Comparison of ENCODE assay signal across 24 cellular contexts in the genomic region with DNA sequence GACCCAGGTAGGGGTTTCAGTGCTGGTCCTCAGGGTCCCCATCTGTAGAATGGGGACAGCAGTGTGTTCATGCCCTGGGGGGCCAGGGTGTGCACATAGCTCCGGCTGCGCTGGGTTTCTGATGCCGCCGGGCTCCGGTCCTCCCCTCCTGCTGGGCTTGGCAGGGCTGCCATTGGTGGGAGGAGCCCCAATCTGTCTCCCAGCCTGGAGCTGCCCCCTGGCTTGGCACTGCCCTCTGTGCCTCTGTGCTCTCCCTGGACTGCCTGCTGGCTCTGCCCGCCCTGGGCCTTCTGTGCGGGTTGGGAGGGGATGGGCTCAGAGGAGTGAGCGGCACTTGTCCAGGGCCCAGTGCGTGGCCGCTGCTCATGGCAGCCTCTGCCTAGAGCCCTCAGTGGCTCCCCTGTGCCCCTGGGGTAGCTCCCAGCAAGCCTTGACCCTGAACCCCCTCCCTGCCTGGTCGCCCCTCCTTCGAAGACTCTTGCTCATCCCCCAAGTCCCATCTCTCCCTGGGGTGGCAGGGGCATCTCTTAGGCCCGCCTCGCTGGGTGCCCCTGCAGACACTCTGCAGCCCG. TPM values are rescaled to one million over a fixed set of nuclear protein-coding genes. Genes with fewer than 3 reads are reported as not detected.
DNase-seq lines count a peak whose midpoint lies in the region; ATAC-seq, FAIRE-seq and TF ChIP-seq lines count a peak whose summit lies in the region.
"Had no signal": no experiment of that assay in that cellular context is flagged by ENCODE, and none has a peak within 500 bp of the region (broad histone marks: within the 10 kb centered on the region; RNA-seq: fewer than 3 reads in every experiment).

No MANE protein-coding gene starts in this region.

- H2AFZ ChIP-seq in K562 (ENCODE audit: low read depth, low read length), result no peak overlapping the region
- H2AFZ ChIP-seq: hepatocyte had no signal

- H3K4me3 ChIP-seq in MG63, result no peak overlapping the region
- no peak overlapping the region for H3K4me3 ChIP-seq in K562
- H3K4me3 ChIP-seq in neutrophil (ENCODE audit: low read depth in 1 of 2, low read length in 1 of 2), result no peak overlapping the region
- no peak overlapping the region for H3K4me3 ChIP-seq in tibial artery
- H3K4me3 ChIP-seq: hepatocyte, SJSA1 had no signal

- H3K27me3 ChIP-seq in MG63, result no peaks in the 10 kb centered on the region
- H3K27me3 ChIP-seq in K562 (ENCODE audit: control insufficient read depth in 2 of 2, insufficient read depth in 2 of 2, low read length in 2 of 2), result no peaks in the 10 kb centered on the region
- H3K27me3 ChIP-seq in neutrophil, result no peaks in the 10 kb centered on the region
- H3K27me3 ChIP-seq in tibial artery, result no peaks in the 10 kb centered on the region
- H3K27me3 ChIP-seq: hepatocyte, SJSA1 had no signal

- intact Hi-C loops in K562 (cut with micrococcal nuclease), result no loop called here
- intact Hi-C loops in tibial artery (cut with DNase I; ENCODE audit: low total_unique reads), result no loop called here

- TF ChIP-seq RAD21 in K562 (CRISPR knock-in tag; conservative IDR thresholded peaks at IDR 0.05 in 1 of 2, IDR thresholded peaks at IDR 0.05 in 1 of 2), result no peak

- CTCF ChIA-PET in K562 (lab: Yijun Ruan, JAX; ENCODE audit: low intra/inter-chr PET ratio), result no interaction called here

- ATAC-seq in K562 (no peak), GM18502 (IDR thresholded peaks at IDR 0.05; ENCODE audit: poor library complexity, unreplicated experiment) (no peak), GM19467 (IDR thresholded peaks at IDR 0.05; ENCODE audit: unreplicated experiment) (no peak)
- ATAC-seq: activated CD8-positive, alpha-beta T cell treated with anti-CD3 and anti-CD28 coated beads for 36 hours; natural killer cell treated with Interleukin-12 subunit alpha and Interleukin-12 subunit beta and Interleukin-15 and Interleukin-18, amount 100 ng/mL, for 72 hours had no signal

- WGBS in K562 (ENCODE audit: insufficient coverage, low coverage, missing lambda C conversion rate), result 88% methylated on average over 12 of the region's 15 CpGs

- H3K27ac ChIP-seq in K562 (ENCODE audit: extremely low read depth, low read depth, low read length) (no peak overlapping the region), neutrophil (peak overlapping the region; percentile 18), tibial artery (peak overlapping the region; percentile 67 to 69)
- H3K27ac ChIP-seq: hepatocyte, SJSA1 had no signal

- H3K9ac ChIP-seq in K562 (ENCODE audit: insufficient read depth in 1 of 2, low read depth in 2 of 2, low read length in 2 of 2), result no peak overlapping the region; a peak in 1 of 4 replicates

- peaks cover 8 to 98% of the 10 kb centered on the region in 2 experiments for H3K4me1 ChIP-seq in K562 (replicated peaks in 1 of 2; ENCODE audit: control insufficient read depth in 2 of 2, insufficient read depth in 2 of 2, low read length in 2 of 2)
- peaks cover 70 to 94% of the 10 kb centered on the region in 2 experiments for H3K4me1 ChIP-seq in neutrophil (ENCODE audit: control insufficient read depth in 1 of 2, insufficient read depth in 1 of 2, low read depth in 1 of 2, low read length in 1 of 2)
- peaks cover 9 to 99% (median 68%) of the 10 kb centered on the region in 4 donors for H3K4me1 ChIP-seq in tibial artery

- in situ Hi-C loops in K562 (cut with MboI), result no loop called here

- peaks cover 8% of the 10 kb centered on the region; the same call in 1 of the 3 replicates for H3K79me2 ChIP-seq in K562 (ENCODE audit: control insufficient read depth, insufficient read depth, low read length)

- no peaks in the 10 kb centered on the region for H3K9me1 ChIP-seq in K562 (ENCODE audit: control insufficient read depth, insufficient read depth, low read length)

- DNase-seq in MG63, result peak; percentile 48
- no peak for DNase-seq in K562 (ENCODE audit: extremely low read depth in 1 of 4, low spot score in 3 of 4)
- DNase-seq in tibial artery, result no peak
- DNase-seq in foreskin melanocyte, result no peak
- DNase-seq: activated CD4-positive, alpha-beta T cell treated with anti-CD3 and anti-CD28 coated beads for 1 hour; activated CD8-positive, alpha-beta T cell treated with anti-CD3 and anti-CD28 coated beads for 36 hours; activated naive CD8-positive, alpha-beta T cell treated with anti-CD3 and anti-CD28 coated beads for 36 hours; CD4-positive, alpha-beta memory T cell; erythroblast; foreskin fibroblast; HFFc6; KBM-7; MM.1S; NCI-H2107; NCI-H510A treated with DMSO at 0.1 percent for 48 hours; NK-92 treated with Interleukin-12 subunit alpha and Interleukin-12 subunit beta, amount 100 ng/mL, for 24 hours; stimulated activated CD8-positive, alpha-beta memory T cell treated with anti-CD3 and anti-CD28 coated beads, Interleukin-4, amount 100 ng/mL, for 48 hours had no signal

- no peaks in the 10 kb centered on the region for H3K9me3 ChIP-seq in MG63
- no peaks in the 10 kb centered on the region for H3K9me3 ChIP-seq in K562 (replicated peaks; ENCODE audit: control insufficient read depth, insufficient read depth, low read depth, low read length)
- H3K9me3 ChIP-seq in neutrophil, result no peaks in the 10 kb centered on the region
- no peaks in the 10 kb centered on the region for H3K9me3 ChIP-seq in tibial artery
- H3K9me3 ChIP-seq: SJSA1 had no signal

- TF ChIP-seq CTCF in K562 (IDR thresholded peaks at IDR 0.05 in 2 of 3, conservative IDR thresholded peaks at IDR 0.05 in 1 of 3; ENCODE audit: insufficient read depth in 2 of 3, low read depth in 1 of 3, low read length in 3 of 3) (no peak), neutrophil (IDR thresholded peaks at IDR 0.05) (no peak), tibial artery (IDR thresholded peaks at IDR 0.05) (no peak)

- peaks cover 83% of the 10 kb centered on the region for H4K20me1 ChIP-seq in K562 (replicated peaks; ENCODE audit: control insufficient read depth, insufficient read depth, low read length)

- H3K36me3 ChIP-seq in MG63 (no peaks in the 10 kb centered on the region; the same call in 1 of the 2 replicates), K562 (ENCODE audit: control insufficient read depth, insufficient read depth, low read length) (no peaks in the 10 kb centered on the region), neutrophil (peaks cover 7% of the 10 kb centered on the region), tibial artery (no peaks in the 10 kb centered on the region)
- H3K36me3 ChIP-seq: SJSA1 had no signal

- BruUV-seq in K562 (replicated peaks; lab: Mats Ljungman, UMichigan), result no TSS peak

- POLR2A ChIA-PET in K562 (lab: Yijun Ruan, JAX), result no interaction called here

- FAIRE-seq in K562 (lab: Jason Lieb, UNC), result no peak
- FAIRE-seq: TTC549 had no signal

- TF ChIP-seq POLR2A in K562 (conservative IDR thresholded peaks at IDR 0.05), result no peak

- no peak overlapping the region for H3K4me2 ChIP-seq in K562 (ENCODE audit: insufficient read depth, low read length)
- H3K4me2 ChIP-seq: hepatocyte had no signal

- TF ChIP-seq EP300 in K562 (IDR thresholded peaks at IDR 0.05; ENCODE audit: low read length), result no peak

RNA-seq across cellular contexts. Expression of gene RXRA, which starts 35.7 kb away (rescaled TPM):
- total RNA-seq in MG63 (2014; rRNA removed; shearing (Covaris generic); ENCODE audit: low replicate concordance), result 18.2 and 40.5 TPM in 2 replicates
- 9.2 and 26.3 TPM in 2 replicates for total RNA-seq in K562 (2011; cell fraction: chromatin; rRNA removed; ENCODE audit: low replicate concordance)
- 12.6 and 15.3 TPM in 2 replicates for total RNA-seq in K562 (2011; cell fraction: nucleolus; rRNA removed)
- 9.4 and 10.3 TPM in 2 replicates for total RNA-seq in K562 (2011; cell fraction: nucleoplasm; rRNA removed)
- total RNA-seq in K562 (2014; rRNA removed) (9.6 and 11.0 TPM in 2 replicates), K562 (2014; rRNA removed; fragmentation: Illumina TruSeq; extraction: Trizol) (1.5 and 1.8 TPM in 2 replicates), K562 (2015; rRNA removed; fragmentation: Illumina TruSeq; extraction: Trizol) (4.2 and 5.7 TPM in 2 replicates), K562 (2021) (21.4 and 23.6 TPM in 2 replicates)
- polyA plus RNA-seq in K562 (2011; rRNA removed) (4.0 and 4.6 TPM in 2 replicates), K562 (2014; fragmentation: Illumina TruSeq; extraction: Trizol) (5.2 and 14.5 TPM in 2 replicates), K562 (2014; fragmentation: Nextera tagmentation; extraction: Ambion mirVana) (under 1 TPM; 0.35 to 0.56 TPM), K562 (2014; rRNA removed) (6.8 and 14.8 TPM in 2 replicates)
- 8.4 and 14.0 TPM in 2 replicates for polyA plus RNA-seq in K562 (2011; cell fraction: cytosol; rRNA removed)
- polyA plus RNA-seq in K562 (2011; cell fraction: nucleus; rRNA removed), result 7.8 and 14.2 TPM in 2 replicates
- polyA plus RNA-seq in K562 (2012), result 13.9 and 14.6 TPM in 2 replicates
- polyA minus RNA-seq in K562 (2011; rRNA and poly(A)+ RNA removed), result 2.2 and 4.3 TPM in 2 replicates
- polyA minus RNA-seq in K562 (2011; cell fraction: cytosol; rRNA and poly(A)+ RNA removed), result 13.6 and 24.3 TPM in 2 replicates
- 6.7 and 8.4 TPM in 2 replicates for polyA minus RNA-seq in K562 (2011; cell fraction: nucleus; rRNA and poly(A)+ RNA removed)
